In the genomic region with DNA sequence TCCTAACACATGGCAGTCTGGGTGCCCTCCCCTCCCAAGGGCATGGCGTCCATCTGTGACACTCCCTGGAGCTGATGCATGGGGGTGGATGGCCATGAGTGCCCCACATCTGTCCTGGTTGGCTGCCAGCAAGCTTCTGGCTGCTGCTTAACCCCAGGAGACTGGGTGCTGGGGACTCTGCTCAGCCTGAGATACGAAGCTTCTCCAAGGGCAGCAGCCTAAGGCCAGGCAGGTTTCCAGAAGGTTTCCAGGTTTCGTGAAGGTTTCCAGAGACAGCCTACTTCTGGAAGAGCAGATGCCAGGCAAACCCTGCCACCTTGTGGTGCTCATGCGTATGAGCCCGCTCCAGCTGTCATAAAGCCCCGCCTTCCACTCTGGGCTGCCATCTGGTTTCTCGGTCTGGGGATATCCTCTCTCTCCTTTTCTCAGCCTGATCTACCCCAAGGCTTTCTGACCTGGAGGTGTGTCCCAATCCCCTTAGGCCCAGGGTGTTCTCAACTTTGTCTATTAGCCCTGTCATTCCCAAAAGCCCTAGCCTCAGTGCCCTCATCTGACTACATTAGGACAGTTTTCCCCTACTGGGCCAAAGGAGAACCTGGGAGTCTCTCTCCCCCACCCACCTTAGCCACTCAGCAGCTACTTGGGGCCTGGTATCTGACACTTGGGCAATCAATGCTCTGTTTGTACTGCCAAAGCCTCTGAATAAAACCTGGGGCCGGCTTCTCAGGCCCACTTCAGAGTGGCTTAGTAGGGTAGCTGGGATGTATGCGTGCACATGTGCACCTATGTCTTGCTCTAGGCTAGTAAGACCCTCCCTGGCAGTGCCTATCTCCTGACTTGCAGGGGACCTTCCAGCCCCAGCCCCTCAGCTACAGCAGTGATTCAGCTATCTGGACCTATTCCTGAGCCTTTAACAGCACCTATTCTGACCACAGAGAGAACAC, we compare ENCODE assay signal across 8 cellular contexts. TPM values are rescaled to one million over a fixed set of nuclear protein-coding genes. Genes with fewer than 3 reads are reported as not detected.
DNase-seq lines count a peak whose midpoint lies in the region; ATAC-seq, FAIRE-seq and TF ChIP-seq lines count a peak whose summit lies in the region.

No MANE protein-coding gene starts in this region.

- intact Hi-C loops in posterior cingulate gyrus (cut with DNase I), result loop anchor here (5.0 kb wide), 1 partner anchor 198 kb away; the partner anchor contains the start of gene NTRK3

- peak; percentile 37 for DNase-seq in GDM1 (lab: John Stamatoyannopoulos, UW)
- DNase-seq in HT-29 (ENCODE audit: low spot score), result peak; percentile 84
- peak; percentile 32 to 51 for DNase-seq in NOMO-1 (lab: John Stamatoyannopoulos, UW; ENCODE audit: unreplicated experiment in 2 of 2)
- peak in 3 of 4 experiments; percentile 8 to 19 (median 11) for DNase-seq in activated naive CD4-positive, alpha-beta T cell (lab: John Stamatoyannopoulos, UW)
- DNase-seq in germinal center (ENCODE audit: low spot score), result peak; percentile 67
- peak; percentile 42 to 95 (median 68) for DNase-seq in posterior cingulate gyrus
- no peak for DNase-seq in GM12892 (ENCODE audit: insufficient read length)

- no peak for TF ChIP-seq POLR2A in GM12892 (IDR thresholded peaks at IDR 0.05; ENCODE audit: low read depth, low read length)

- no peak for FAIRE-seq in GM12892 (lab: Jason Lieb, UNC)

- peak; percentile 86 for ATAC-seq in GM21576 (IDR thresholded peaks at IDR 0.05; ENCODE audit: unreplicated experiment)

RNA-seq across cellular contexts. Expression of gene MRPL46, which starts 12.0 kb away (rescaled TPM):
- 33.7 and 47.3 TPM in 2 replicates for total RNA-seq in HT-29 (2014; rRNA removed; shearing (Covaris generic))
- 32.0 TPM for polyA plus RNA-seq in GM12892 (2012; ENCODE audit: missing spikeins)

RNA-seq across cellular contexts. Expression of gene MRPS11, which starts 12.4 kb away (rescaled TPM):
- total RNA-seq in HT-29 (2014; rRNA removed; shearing (Covaris generic)), result 92.3 and 122 TPM in 2 replicates
- polyA plus RNA-seq in GM12892 (2012; ENCODE audit: missing spikeins), result 52.6 TPM
